ENCODE assay signal across 25 cellular contexts in genomic region chr10:32410569-32410968, GRCh38.
"Had no signal": no experiment of that assay in that cellular context is flagged by ENCODE, and none has a peak within 500 bp of the region (broad histone marks: within the 10 kb centered on the region; RNA-seq: fewer than 3 reads in every experiment).

No MANE protein-coding gene starts in this region.

- H3K27me3 ChIP-seq: colonic mucosa, esophagus squamous epithelium, gastrocnemius medialis, heart right ventricle, left lung had no signal

- DNase-seq: colonic mucosa; cortex of kidney; effector CD8-positive, alpha-beta T cell; effector memory CD8-positive, alpha-beta T cell; endodermal cell; erythroblast; esophagus squamous epithelium; foreskin fibroblast; foreskin melanocyte; gastrocnemius medialis; glutamatergic neuron; head of caudate nucleus; heart right ventricle; hippocampal formation; left cardiac atrium; left lung; left ventricle myocardium superior; lower lobe of right lung; mesenchymal stem cell; naive thymus-derived CD4-positive, alpha-beta T cell had no signal

- H3K27ac ChIP-seq: colonic mucosa, epithelial cell of prostate, esophagus squamous epithelium, gastrocnemius medialis, left lung, lower lobe of right lung had no signal

- H3K4me3 ChIP-seq: colonic mucosa, esophagus squamous epithelium, gastrocnemius medialis, heart right ventricle, left lung, lower lobe of right lung had no signal

- H3K4me1 ChIP-seq: colonic mucosa, esophagus squamous epithelium had no signal

- ATAC-seq: effector memory CD8-positive, alpha-beta T cell; esophagus mucosa; gastrocnemius medialis; heart right ventricle; left cardiac atrium; left lung; left ventricle myocardium superior; lower lobe of right lung; naive thymus-derived CD4-positive, alpha-beta T cell had no signal

- H3K9me3 ChIP-seq: colonic mucosa, esophagus squamous epithelium, gastrocnemius medialis, heart right ventricle, left lung, lower lobe of right lung had no signal

- FAIRE-seq: endometrium, islet of Langerhans, keratinocyte had no signal

- H3K36me3 ChIP-seq: colonic mucosa, esophagus squamous epithelium, gastrocnemius medialis, heart right ventricle, left lung, lower lobe of right lung had no signal
